Comparison of ENCODE assay signal across 1 cellular context in genomic region chr4:44727471-44727870, GRCh38.
TF ChIP-seq lines count a peak whose summit lies in the region.

No MANE protein-coding gene starts in this region.

TF ChIP-seq in A549, 52 proteins besides CTCF, POLR2A, EP300 and RAD21 (continued from another document):
- no peak for TF ChIP-seq MAZ (IDR thresholded peaks at IDR 0.05; ENCODE audit: borderline replicate concordance, low read depth, low read length)
- no peak for TF ChIP-seq BHLHE40 (IDR thresholded peaks at IDR 0.05; ENCODE audit: low read depth, low read length)
- no peak for TF ChIP-seq EHMT2 (IDR thresholded peaks at IDR 0.05; ENCODE audit: low read depth)
- TF ChIP-seq ATOH8 (CRISPR knock-in tag; IDR thresholded peaks at IDR 0.05; ENCODE audit: low read depth): no peak
- TF ChIP-seq TFCP2L1 (CRISPR knock-in tag; IDR thresholded peaks at IDR 0.05): no peak
- TF ChIP-seq PHF8 (IDR thresholded peaks at IDR 0.05; ENCODE audit: borderline replicate concordance, low read depth): no peak
- no peak for TF ChIP-seq MYC (IDR thresholded peaks at IDR 0.05; ENCODE audit: borderline replicate concordance, low read length)
- TF ChIP-seq MAX (IDR thresholded peaks at IDR 0.05): no peak
- no peak for TF ChIP-seq HES2 (IDR thresholded peaks at IDR 0.05)
- no peak for TF ChIP-seq EHF (CRISPR knock-in tag; IDR thresholded peaks at IDR 0.05)
- no peak for TF ChIP-seq HOXB5 (CRISPR knock-in tag; IDR thresholded peaks at IDR 0.05)
- TF ChIP-seq FOXS1 (CRISPR knock-in tag; IDR thresholded peaks at IDR 0.05): no peak
- no peak for TF ChIP-seq RCOR1 (IDR thresholded peaks at IDR 0.05; ENCODE audit: low read depth, low read length)
